ENCODE assay signal across 22 cellular contexts in genomic region chr4:108877821-108878220, GRCh38.
A peak's percentile ranks its signal among the peaks of the same experiment; 100 is the strongest.
DNase-seq lines count a peak whose midpoint lies in the region; ATAC-seq, FAIRE-seq and TF ChIP-seq lines count a peak whose summit lies in the region.
"Had no signal": no experiment of that assay in that cellular context is flagged by ENCODE, and none has a peak within 500 bp of the region (broad histone marks: within the 10 kb centered on the region; RNA-seq: fewer than 3 reads in every experiment).

No MANE protein-coding gene starts in this region.

- no peaks in the 10 kb centered on the region for H3K36me3 ChIP-seq in astrocyte (ENCODE audit: insufficient read depth, low read length)
- no peaks in the 10 kb centered on the region for H3K36me3 ChIP-seq in MM.1S (replicated peaks; ENCODE audit: insufficient read depth, low read length)
- H3K36me3 ChIP-seq: SJSA1 had no signal

- H3K79me2 ChIP-seq in astrocyte (ENCODE audit: insufficient read depth, low read length) (no peaks in the 10 kb centered on the region), MM.1S (ENCODE audit: low read length) (no peaks in the 10 kb centered on the region)

- no peaks in the 10 kb centered on the region for H3K36me3 Mint-ChIP-seq in astrocyte (ENCODE audit: low read depth, unreplicated experiment)
- H3K36me3 Mint-ChIP-seq: CD4-positive, alpha-beta memory T cell; IgD-negative memory B cell had no signal

- no peak overlapping the region for H3K27ac ChIP-seq in astrocyte (ENCODE audit: low read depth, low read length)
- no peak overlapping the region for H3K27ac ChIP-seq in foreskin keratinocyte
- no peak overlapping the region for H3K27ac ChIP-seq in MM.1S (ENCODE audit: low read length)
- H3K27ac ChIP-seq: SJSA1 had no signal

- H3K9me3 Mint-ChIP-seq in astrocyte (ENCODE audit: unreplicated experiment): no peaks in the 10 kb centered on the region

- no peaks in the 10 kb centered on the region for H3K9me2 ChIP-seq in MM.1S (replicated peaks; ENCODE audit: insufficient read depth, low read length)

- H3K4me1 ChIP-seq in astrocyte (ENCODE audit: insufficient read depth, low read length) (peaks cover 33% of the 10 kb centered on the region), foreskin keratinocyte (peaks cover 21% of the 10 kb centered on the region), MM.1S (ENCODE audit: low read length) (no peaks in the 10 kb centered on the region)

- H3K4me3 ChIP-seq in astrocyte (ENCODE audit: insufficient read depth, low read depth, low read length) (no peak overlapping the region), MM.1S (ENCODE audit: low read length) (no peak overlapping the region)
- H3K4me3 ChIP-seq: SJSA1 had no signal

- H3K27ac Mint-ChIP-seq in astrocyte (ENCODE audit: unreplicated experiment): peak overlapping the region; percentile 11
- H3K27ac Mint-ChIP-seq: IgD-negative memory B cell had no signal

- FAIRE-seq in astrocyte (lab: Jason Lieb, UNC): no peak

- H3K27me3 ChIP-seq in astrocyte (ENCODE audit: insufficient read depth, low read length): no peaks in the 10 kb centered on the region
- peaks cover 3% of the 10 kb centered on the region for H3K27me3 ChIP-seq in foreskin keratinocyte
- H3K27me3 ChIP-seq in MM.1S (replicated peaks; ENCODE audit: insufficient read depth, low read length): no peaks in the 10 kb centered on the region
- H3K27me3 ChIP-seq: SJSA1 had no signal

- no peaks in the 10 kb centered on the region for H3K27me3 Mint-ChIP-seq in astrocyte (ENCODE audit: low read depth, unreplicated experiment)

- H3K4me1 Mint-ChIP-seq in astrocyte (ENCODE audit: low read depth, unreplicated experiment): peaks cover 51% of the 10 kb centered on the region
- H3K4me1 Mint-ChIP-seq: IgD-negative memory B cell had no signal

- TF ChIP-seq CTCF in astrocyte (IDR thresholded peaks at IDR 0.05; ENCODE audit: insufficient read depth, low read depth, low read length): no peak
- TF ChIP-seq CTCF in foreskin keratinocyte (conservative IDR thresholded peaks at IDR 0.05): no peak
- no peak for TF ChIP-seq CTCF in MM.1S (IDR thresholded peaks at IDR 0.05; ENCODE audit: low read length)

- ATAC-seq in foreskin keratinocyte: peak; percentile 42
- ATAC-seq: HCT116 had no signal

- H2AFZ ChIP-seq in astrocyte (ENCODE audit: low read depth, low read length): no peak overlapping the region
- H2AFZ ChIP-seq in MM.1S (ENCODE audit: low read length): no peak overlapping the region

- H3K4me2 ChIP-seq in astrocyte (ENCODE audit: low read length) (no peak overlapping the region), MM.1S (ENCODE audit: low read depth, low read length) (no peak overlapping the region)

- no peaks in the 10 kb centered on the region for H3K9me3 ChIP-seq in astrocyte (ENCODE audit: insufficient read depth, low read depth, low read length)
- no peaks in the 10 kb centered on the region for H3K9me3 ChIP-seq in MM.1S (replicated peaks; ENCODE audit: insufficient read depth, low read length)
- H3K9me3 ChIP-seq: SJSA1 had no signal

- H4K20me1 ChIP-seq in astrocyte (ENCODE audit: insufficient read depth, low read length) (no peaks in the 10 kb centered on the region), MM.1S (ENCODE audit: insufficient read depth, low read length) (no peaks in the 10 kb centered on the region)

- H3K4me3 Mint-ChIP-seq in astrocyte (ENCODE audit: unreplicated experiment): no peak overlapping the region
- H3K4me3 Mint-ChIP-seq: CD4-positive, alpha-beta memory T cell; IgD-negative memory B cell had no signal

- H3K9ac ChIP-seq in astrocyte (ENCODE audit: low read length) (no peak overlapping the region), MM.1S (ENCODE audit: low read length) (no peak overlapping the region)

- no peaks in the 10 kb centered on the region for H3F3A ChIP-seq in MM.1S (ENCODE audit: insufficient read depth, low read length)

- DNase-seq in DMS53 (lab: John Stamatoyannopoulos, UW): peak; percentile 39
- peak; percentile 37 for DNase-seq in HT1080 (ENCODE audit: low read depth)
- DNase-seq in astrocyte (ENCODE audit: low read depth): peak; percentile 30
- DNase-seq in foreskin keratinocyte: peak in 1 of 2 donors; percentile 16
- DNase-seq in HT-29 (ENCODE audit: low spot score): no peak
- no peak for DNase-seq in activated CD8-positive, alpha-beta memory T cell treated with anti-CD3 and anti-CD28 coated beads, Interleukin-2, amount 50 U/mL, for 4 hours
- no peak for DNase-seq in cortex of kidney (lab: John Stamatoyannopoulos, UW)
- no peak for DNase-seq in MM.1S
- DNase-seq: 8988T; CD4-positive, alpha-beta memory T cell; EL; MV-4-11; NCI-H1417; NCI-H2029; NCI-H2171; NCI-H446 treated with DMSO at 0.1 percent for 48 hours; NK-92 treated with Interleukin-12 subunit alpha and Interleukin-12 subunit beta, amount 100 ng/mL, for 24 hours; OCI-M1; RPMI8226 had no signal

Comparison
In these comparisons a context has a peak if more than half of its experiments do, and no peak if none do; other contexts are left out.
1. DNase-seq: peak in DMS53 (single experiment), HT1080 (single experiment) and astrocyte (single experiment); none in HT-29 (single experiment), activated CD8-positive, alpha-beta memory T cell treated with anti-CD3 and anti-CD28 coated beads, Interleukin-2, amount 50 U/mL, for 4 hours (single experiment), cortex of kidney (single experiment) and MM.1S (single experiment).